Comparison of ENCODE assay signal across 8 cellular contexts in the genomic region with DNA sequence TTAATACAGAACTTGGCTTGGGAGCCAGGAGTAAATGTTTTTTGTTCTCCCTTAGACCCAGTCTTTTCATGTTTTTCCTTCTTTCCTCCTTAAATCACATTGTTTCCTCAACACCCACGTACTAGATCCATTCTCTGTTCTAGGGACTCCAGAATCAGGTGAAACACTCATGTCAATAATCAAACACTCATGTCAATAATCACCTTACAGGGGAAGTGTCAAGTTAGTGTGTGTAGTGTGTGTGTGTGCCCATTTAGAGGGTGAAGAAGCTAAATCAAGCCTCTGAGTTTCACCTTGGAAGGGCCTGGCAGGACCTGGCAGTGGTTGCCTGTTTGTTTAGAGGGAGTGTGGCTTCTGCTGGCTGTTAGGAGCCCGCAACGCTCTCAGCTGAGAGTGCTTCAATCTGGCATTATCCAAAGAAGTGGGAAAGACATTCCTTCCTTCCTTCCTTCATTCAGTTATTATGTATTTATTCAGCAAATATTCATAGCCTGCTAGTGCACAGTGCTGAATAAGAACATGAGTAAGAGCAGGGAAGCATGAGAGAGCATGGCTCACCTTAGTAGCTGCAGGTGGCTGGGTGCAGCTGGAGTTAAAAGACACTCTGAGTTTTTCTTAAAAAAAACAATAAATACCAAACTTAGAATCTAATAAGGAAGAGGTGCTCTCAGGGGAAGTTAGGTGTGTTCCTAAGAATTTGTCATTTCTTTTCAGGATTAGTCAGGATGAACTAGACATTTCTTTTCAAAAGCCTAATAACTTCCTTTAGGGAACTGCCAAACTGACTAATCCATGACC. TPM values are rescaled to one million over a fixed set of nuclear protein-coding genes. Genes with fewer than 3 reads are reported as not detected.
A peak's percentile ranks its signal among the peaks of the same experiment; 100 is the strongest.
DNase-seq lines count a peak whose midpoint lies in the region; ATAC-seq and TF ChIP-seq lines count a peak whose summit lies in the region.

No MANE protein-coding gene starts in this region.

- peak overlapping the region; percentile 92 for H3K27ac ChIP-seq in cardiac muscle cell
- peak overlapping the region; percentile 82 for H3K27ac ChIP-seq in SJCRH30
- peak overlapping the region; percentile 97 to 98 for H3K27ac ChIP-seq in esophagus (ENCODE audit: low read depth in 2 of 2, low read length in 1 of 2)
- peak overlapping the region; percentile 85 to 91 for H3K27ac ChIP-seq in prostate gland

- intact Hi-C loops in left ventricle myocardium superior (cut with micrococcal nuclease) (loop anchor here (2.0 kb wide), 1 partner anchor 65 kb away; no protein-coding TSS in a partner anchor), prostate gland (cut with DNase I) (loop anchor here (2.0 to 5.0 kb wide), 2 partner anchors 67 to 109 kb away; no protein-coding TSS in a partner anchor), posterior cingulate gyrus (cut with DNase I) (loop anchor here (2.0 to 5.0 kb wide), 2 partner anchors 69 to 149 kb away; partner anchors contain the start of gene NFYB)

- 37 to 43% methylated on average over 3 of the region's 3 CpGs for WGBS in esophagus, 2 donors
- 43% methylated on average over 3 of the region's 3 CpGs for WGBS in prostate gland

- peak overlapping the region; percentile 43 for H3K4me3 ChIP-seq in cardiac muscle cell
- H3K4me3 ChIP-seq in SJCRH30: peak overlapping the region; percentile 66
- no peak overlapping the region for H3K4me3 ChIP-seq in esophagus (ENCODE audit: low read depth in 1 of 2, low read length in 2 of 2)
- H3K4me3 ChIP-seq in prostate gland: peak overlapping the region in 1 of 2 donors; percentile 54

- H3K36me3 ChIP-seq in cardiac muscle cell (no peaks in the 10 kb centered on the region), SJCRH30 (no peaks in the 10 kb centered on the region; the same call in 1 of the 2 replicates), esophagus (ENCODE audit: control insufficient read depth in 2 of 2, insufficient read depth in 2 of 2, low read length in 1 of 2) (no peaks in the 10 kb centered on the region), prostate gland (no peaks in the 10 kb centered on the region)

- H3K9me3 ChIP-seq in cardiac muscle cell (ENCODE audit: low read depth) (no peaks in the 10 kb centered on the region), SJCRH30 (replicated peaks) (no peaks in the 10 kb centered on the region), esophagus (ENCODE audit: control insufficient read depth in 2 of 2, insufficient read depth in 1 of 2, low read depth in 1 of 2, low read length in 1 of 2) (no peaks in the 10 kb centered on the region), prostate gland (no peaks in the 10 kb centered on the region)

- H3K27me3 ChIP-seq in cardiac muscle cell (no peaks in the 10 kb centered on the region), SJCRH30 (no peaks in the 10 kb centered on the region), esophagus (ENCODE audit: control insufficient read depth in 1 of 2, insufficient read depth in 2 of 2, low read length in 2 of 2) (no peaks in the 10 kb centered on the region), prostate gland (replicated peaks; ENCODE audit: insufficient read depth) (no peaks in the 10 kb centered on the region)

- DNase-seq in cardiac muscle cell (ENCODE audit: low read depth in 1 of 2, low spot score in 1 of 2) (peak in 1 of 2 donors; percentile 22), left ventricle myocardium superior (no peak), SJCRH30 (no peak), prostate gland (ENCODE audit: low spot score) (no peak), posterior cingulate gyrus (no peak), SK-N-DZ (ENCODE audit: low spot score) (no peak), T1000 (lab: John Stamatoyannopoulos, UW) (no peak)

- TF ChIP-seq POLR2A in prostate gland (IDR thresholded peaks at IDR 0.05): no peak

- peaks cover 11% of the 10 kb centered on the region for H3K4me1 ChIP-seq in cardiac muscle cell (ENCODE audit: low read depth)
- no peaks in the 10 kb centered on the region for H3K4me1 ChIP-seq in SJCRH30
- H3K4me1 ChIP-seq in esophagus (ENCODE audit: control insufficient read depth in 2 of 2, insufficient read depth in 2 of 2, low read length in 1 of 2): peaks cover 0 to 2% of the 10 kb centered on the region in 2 donors
- no peaks in the 10 kb centered on the region for H3K4me1 ChIP-seq in prostate gland (replicated peaks)

- ATAC-seq in left ventricle myocardium superior: no peak

- no peak for TF ChIP-seq CTCF in cardiac muscle cell (IDR thresholded peaks at IDR 0.05; ENCODE audit: low read depth, low read length)
- no peak for TF ChIP-seq CTCF in prostate gland (IDR thresholded peaks at IDR 0.05)

RNA-seq across cellular contexts. Expression of gene EID3, which starts 17.6 kb away (rescaled TPM):
- 1.8 and 3.3 TPM in 2 replicates for total RNA-seq in cardiac muscle cell
- polyA plus RNA-seq in cardiac muscle cell: 2.7 and 3.0 TPM in 2 replicates
- 0.97 TPM for total RNA-seq in left ventricle myocardium superior
- total RNA-seq in SJCRH30 (2014; rRNA removed; shearing (Covaris generic)): 0.48 and 0.63 TPM in 2 replicates
- 1 to 10 TPM in 1 of 2 donors, under 1 TPM in 1; 0.74 to 1.0 TPM for polyA plus RNA-seq in esophagus
- total RNA-seq in prostate gland: 10 to 100 TPM in 1 of 2 donors, 1 to 10 TPM in 1; 8.6 to 18.1 TPM
- polyA plus RNA-seq in SK-N-DZ (2014; cell fraction: cytosol; rRNA removed): 0.41 TPM in 1 of 2 replicates, not detected in the other
- 0.52 and 1.5 TPM in 2 replicates for polyA plus RNA-seq in SK-N-DZ (2014; cell fraction: nucleus; rRNA removed)

Comparison
In these comparisons a context has a peak if more than half of its experiments do, and no peak if none do; other contexts are left out.
1. H3K4me3 ChIP-seq: peak in cardiac muscle cell (single experiment) and SJCRH30 (single experiment); none in esophagus (0 of 2).
2. Peak in every context shown above with its lines, with median percentiles within 50 percentile points of each other: H3K27ac ChIP-seq.